In genomic region chr3:21662403-21662802, GRCh38 we compare ENCODE assay signal across 6 cellular contexts.
"Had no signal": no experiment of that assay in that cellular context is flagged by ENCODE, and none has a peak within 500 bp of the region (broad histone marks: within the 10 kb centered on the region; RNA-seq: fewer than 3 reads in every experiment).

No MANE protein-coding gene starts in this region.

- ATAC-seq: HepG2, K562 had no signal

- H3K27ac ChIP-seq: HL-60 had no signal

- DNase-seq: IMR-90, KBM-7, KG1 had no signal

- H3K4me3 ChIP-seq: K562 had no signal
